In the genomic region with DNA sequence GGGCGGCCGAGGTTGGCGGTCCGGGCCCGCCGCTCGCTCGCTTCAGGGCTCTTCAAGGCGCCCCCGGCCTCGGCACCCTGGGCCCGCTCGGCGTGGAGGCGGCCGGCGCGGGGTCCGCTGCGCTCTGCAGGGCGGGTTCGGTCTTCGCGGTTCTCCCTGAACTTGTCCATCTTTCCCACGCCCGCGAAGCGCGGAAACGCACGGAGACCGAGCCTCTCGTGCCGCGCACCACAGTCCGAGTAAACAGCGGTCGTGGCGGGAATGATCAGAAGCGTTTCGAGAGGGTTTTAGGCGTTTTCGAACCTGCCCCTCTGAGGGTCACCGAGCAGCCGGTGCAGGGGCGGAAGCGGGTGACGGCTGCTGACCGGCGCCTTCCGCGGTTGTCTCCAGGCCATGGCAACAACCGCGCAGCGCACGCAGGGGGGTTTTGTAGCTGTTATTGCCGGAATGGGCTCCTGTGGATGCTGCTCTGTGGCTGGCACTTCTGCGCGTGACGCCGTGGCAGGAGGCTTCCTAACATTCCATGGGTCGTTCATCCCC, we compare ENCODE assay signal across 1 cellular context.
TF ChIP-seq lines count a peak whose summit lies in the region.

No MANE protein-coding gene starts in this region.

TF ChIP-seq in K562, 482 proteins besides CTCF, POLR2A, EP300 and RAD21 (continued from another document):
- TF ChIP-seq, protein P1, sequence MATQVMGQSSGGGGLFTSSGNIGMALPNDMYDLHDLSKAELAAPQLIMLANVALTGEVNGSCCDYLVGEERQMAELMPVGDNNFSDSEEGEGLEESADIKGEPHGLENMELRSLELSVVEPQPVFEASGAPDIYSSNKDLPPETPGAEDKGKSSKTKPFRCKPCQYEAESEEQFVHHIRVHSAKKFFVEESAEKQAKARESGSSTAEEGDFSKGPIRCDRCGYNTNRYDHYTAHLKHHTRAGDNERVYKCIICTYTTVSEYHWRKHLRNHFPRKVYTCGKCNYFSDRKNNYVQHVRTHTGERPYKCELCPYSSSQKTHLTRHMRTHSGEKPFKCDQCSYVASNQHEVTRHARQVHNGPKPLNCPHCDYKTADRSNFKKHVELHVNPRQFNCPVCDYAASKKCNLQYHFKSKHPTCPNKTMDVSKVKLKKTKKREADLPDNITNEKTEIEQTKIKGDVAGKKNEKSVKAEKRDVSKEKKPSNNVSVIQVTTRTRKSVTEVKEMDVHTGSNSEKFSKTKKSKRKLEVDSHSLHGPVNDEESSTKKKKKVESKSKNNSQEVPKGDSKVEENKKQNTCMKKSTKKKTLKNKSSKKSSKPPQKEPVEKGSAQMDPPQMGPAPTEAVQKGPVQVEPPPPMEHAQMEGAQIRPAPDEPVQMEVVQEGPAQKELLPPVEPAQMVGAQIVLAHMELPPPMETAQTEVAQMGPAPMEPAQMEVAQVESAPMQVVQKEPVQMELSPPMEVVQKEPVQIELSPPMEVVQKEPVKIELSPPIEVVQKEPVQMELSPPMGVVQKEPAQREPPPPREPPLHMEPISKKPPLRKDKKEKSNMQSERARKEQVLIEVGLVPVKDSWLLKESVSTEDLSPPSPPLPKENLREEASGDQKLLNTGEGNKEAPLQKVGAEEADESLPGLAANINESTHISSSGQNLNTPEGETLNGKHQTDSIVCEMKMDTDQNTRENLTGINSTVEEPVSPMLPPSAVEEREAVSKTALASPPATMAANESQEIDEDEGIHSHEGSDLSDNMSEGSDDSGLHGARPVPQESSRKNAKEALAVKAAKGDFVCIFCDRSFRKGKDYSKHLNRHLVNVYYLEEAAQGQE (CRISPR knock-in tag; IDR thresholded peaks at IDR 0.05; ENCODE audit: low read depth) = no peak; the same call in 1 of the 2 replicates
- TF ChIP-seq RBBP5 (IDR thresholded peaks at IDR 0.05; ENCODE audit: borderline replicate concordance, insufficient read depth, low read length, poor library complexity, severe bottlenecking) (peak; percentile 25), TOE1 (IDR thresholded peaks at IDR 0.05; ENCODE audit: borderline replicate concordance) (no peak), TOE1 (CRISPR knock-in tag; IDR thresholded peaks at IDR 0.05; ENCODE audit: borderline replicate concordance, low read depth) (peak; percentile 67; the same call in 1 of the 2 replicates), RFX1 (IDR thresholded peaks at IDR 0.05) (no peak), CEBPB (tag; IDR thresholded peaks at IDR 0.05) (no peak), SP2 (IDR thresholded peaks at IDR 0.05; ENCODE audit: extremely low read depth, low read depth, low read length, poor library complexity, severe bottlenecking) (no peak), RAD51 (IDR thresholded peaks at IDR 0.05; ENCODE audit: borderline replicate concordance, low read depth) (no peak), MTA3 (IDR thresholded peaks at IDR 0.05; ENCODE audit: borderline replicate concordance) (no peak), SRF (CRISPR knock-in tag; IDR thresholded peaks at IDR 0.05) (no peak), HDAC3 (IDR thresholded peaks at IDR 0.05; ENCODE audit: borderline replicate concordance, partially characterized antibody) (no peak), ZKSCAN8 (CRISPR knock-in tag; IDR thresholded peaks at IDR 0.05) (no peak), NR3C1 (CRISPR knock-in tag; IDR thresholded peaks at IDR 0.05) (no peak), ZNF79 (CRISPR knock-in tag; IDR thresholded peaks at IDR 0.05; ENCODE audit: low read depth) (no peak), ZNF75A (CRISPR knock-in tag; IDR thresholded peaks at IDR 0.05) (no peak), HEY1 (CRISPR knock-in tag; IDR thresholded peaks at IDR 0.05; ENCODE audit: borderline replicate concordance) (no peak), SIN3A (IDR thresholded peaks at IDR 0.05; ENCODE audit: borderline replicate concordance in 2 of 2, control insufficient read depth in 1 of 2, low read depth in 2 of 2, low read length in 2 of 2) (peak in 1 of 2 experiments; percentile 38; a peak in 1 of 4 replicates), SAFB (IDR thresholded peaks at IDR 0.05; ENCODE audit: borderline replicate concordance, low read depth, low read length) (no peak), NR2C1 (IDR thresholded peaks at IDR 0.05) (no peak), NR2C1 (tag; IDR thresholded peaks at IDR 0.05) (no peak), HDAC8 (tag; IDR thresholded peaks at IDR 0.05) (no peak), POU5F1 (IDR thresholded peaks at IDR 0.05; ENCODE audit: borderline replicate concordance, low read depth, low read length, partially characterized antibody) (no peak), E2F3 (CRISPR knock-in tag; IDR thresholded peaks at IDR 0.05) (no peak), LEF1 (IDR thresholded peaks at IDR 0.05) (no peak), ZNF507 (tag; conservative IDR thresholded peaks at IDR 0.05) (no peak), OTX1 (CRISPR knock-in tag; IDR thresholded peaks at IDR 0.05) (no peak), NCOR1 (IDR thresholded peaks at IDR 0.05) (no peak)
- TF ChIP-seq, protein P2, sequence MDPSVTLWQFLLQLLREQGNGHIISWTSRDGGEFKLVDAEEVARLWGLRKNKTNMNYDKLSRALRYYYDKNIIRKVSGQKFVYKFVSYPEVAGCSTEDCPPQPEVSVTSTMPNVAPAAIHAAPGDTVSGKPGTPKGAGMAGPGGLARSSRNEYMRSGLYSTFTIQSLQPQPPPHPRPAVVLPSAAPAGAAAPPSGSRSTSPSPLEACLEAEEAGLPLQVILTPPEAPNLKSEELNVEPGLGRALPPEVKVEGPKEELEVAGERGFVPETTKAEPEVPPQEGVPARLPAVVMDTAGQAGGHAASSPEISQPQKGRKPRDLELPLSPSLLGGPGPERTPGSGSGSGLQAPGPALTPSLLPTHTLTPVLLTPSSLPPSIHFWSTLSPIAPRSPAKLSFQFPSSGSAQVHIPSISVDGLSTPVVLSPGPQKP (CRISPR knock-in tag; IDR thresholded peaks at IDR 0.05) = no peak
- TF ChIP-seq, protein P3, sequence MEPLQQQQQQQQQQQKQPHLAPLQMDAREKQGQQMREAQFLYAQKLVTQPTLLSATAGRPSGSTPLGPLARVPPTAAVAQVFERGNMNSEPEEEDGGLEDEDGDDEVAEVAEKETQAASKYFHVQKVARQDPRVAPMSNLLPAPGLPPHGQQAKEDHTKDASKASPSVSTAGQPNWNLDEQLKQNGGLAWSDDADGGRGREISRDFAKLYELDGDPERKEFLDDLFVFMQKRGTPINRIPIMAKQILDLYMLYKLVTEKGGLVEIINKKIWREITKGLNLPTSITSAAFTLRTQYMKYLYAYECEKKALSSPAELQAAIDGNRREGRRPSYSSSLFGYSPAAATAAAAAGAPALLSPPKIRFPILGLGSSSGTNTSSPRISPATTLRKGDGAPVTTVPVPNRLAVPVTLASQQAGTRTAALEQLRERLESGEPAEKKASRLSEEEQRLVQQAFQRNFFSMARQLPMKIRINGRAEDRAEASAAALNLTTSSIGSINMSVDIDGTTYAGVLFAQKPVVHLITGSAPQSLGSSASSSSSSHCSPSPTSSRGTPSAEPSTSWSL (CRISPR knock-in tag; IDR thresholded peaks at IDR 0.05; ENCODE audit: borderline replicate concordance) = no peak
- TF ChIP-seq, protein P4, sequence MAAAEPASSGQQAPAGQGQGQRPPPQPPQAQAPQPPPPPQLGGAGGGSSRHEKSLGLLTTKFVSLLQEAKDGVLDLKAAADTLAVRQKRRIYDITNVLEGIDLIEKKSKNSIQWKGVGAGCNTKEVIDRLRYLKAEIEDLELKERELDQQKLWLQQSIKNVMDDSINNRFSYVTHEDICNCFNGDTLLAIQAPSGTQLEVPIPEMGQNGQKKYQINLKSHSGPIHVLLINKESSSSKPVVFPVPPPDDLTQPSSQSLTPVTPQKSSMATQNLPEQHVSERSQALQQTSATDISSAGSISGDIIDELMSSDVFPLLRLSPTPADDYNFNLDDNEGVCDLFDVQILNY (CRISPR knock-in tag; IDR thresholded peaks at IDR 0.05) = 0 out of 2 replicates have a peak, but pooled peaks have one; percentile 51
- TF ChIP-seq, protein P5, sequence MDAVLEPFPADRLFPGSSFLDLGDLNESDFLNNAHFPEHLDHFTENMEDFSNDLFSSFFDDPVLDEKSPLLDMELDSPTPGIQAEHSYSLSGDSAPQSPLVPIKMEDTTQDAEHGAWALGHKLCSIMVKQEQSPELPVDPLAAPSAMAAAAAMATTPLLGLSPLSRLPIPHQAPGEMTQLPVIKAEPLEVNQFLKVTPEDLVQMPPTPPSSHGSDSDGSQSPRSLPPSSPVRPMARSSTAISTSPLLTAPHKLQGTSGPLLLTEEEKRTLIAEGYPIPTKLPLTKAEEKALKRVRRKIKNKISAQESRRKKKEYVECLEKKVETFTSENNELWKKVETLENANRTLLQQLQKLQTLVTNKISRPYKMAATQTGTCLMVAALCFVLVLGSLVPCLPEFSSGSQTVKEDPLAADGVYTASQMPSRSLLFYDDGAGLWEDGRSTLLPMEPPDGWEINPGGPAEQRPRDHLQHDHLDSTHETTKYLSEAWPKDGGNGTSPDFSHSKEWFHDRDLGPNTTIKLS (IDR thresholded peaks at IDR 0.05; ENCODE audit: borderline replicate concordance, low read depth) = no peak
- TF ChIP-seq, protein P6, sequence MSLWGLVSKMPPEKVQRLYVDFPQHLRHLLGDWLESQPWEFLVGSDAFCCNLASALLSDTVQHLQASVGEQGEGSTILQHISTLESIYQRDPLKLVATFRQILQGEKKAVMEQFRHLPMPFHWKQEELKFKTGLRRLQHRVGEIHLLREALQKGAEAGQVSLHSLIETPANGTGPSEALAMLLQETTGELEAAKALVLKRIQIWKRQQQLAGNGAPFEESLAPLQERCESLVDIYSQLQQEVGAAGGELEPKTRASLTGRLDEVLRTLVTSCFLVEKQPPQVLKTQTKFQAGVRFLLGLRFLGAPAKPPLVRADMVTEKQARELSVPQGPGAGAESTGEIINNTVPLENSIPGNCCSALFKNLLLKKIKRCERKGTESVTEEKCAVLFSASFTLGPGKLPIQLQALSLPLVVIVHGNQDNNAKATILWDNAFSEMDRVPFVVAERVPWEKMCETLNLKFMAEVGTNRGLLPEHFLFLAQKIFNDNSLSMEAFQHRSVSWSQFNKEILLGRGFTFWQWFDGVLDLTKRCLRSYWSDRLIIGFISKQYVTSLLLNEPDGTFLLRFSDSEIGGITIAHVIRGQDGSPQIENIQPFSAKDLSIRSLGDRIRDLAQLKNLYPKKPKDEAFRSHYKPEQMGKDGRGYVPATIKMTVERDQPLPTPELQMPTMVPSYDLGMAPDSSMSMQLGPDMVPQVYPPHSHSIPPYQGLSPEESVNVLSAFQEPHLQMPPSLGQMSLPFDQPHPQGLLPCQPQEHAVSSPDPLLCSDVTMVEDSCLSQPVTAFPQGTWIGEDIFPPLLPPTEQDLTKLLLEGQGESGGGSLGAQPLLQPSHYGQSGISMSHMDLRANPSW (CRISPR knock-in tag; IDR thresholded peaks at IDR 0.05) = no peak
- TF ChIP-seq, protein P7, sequence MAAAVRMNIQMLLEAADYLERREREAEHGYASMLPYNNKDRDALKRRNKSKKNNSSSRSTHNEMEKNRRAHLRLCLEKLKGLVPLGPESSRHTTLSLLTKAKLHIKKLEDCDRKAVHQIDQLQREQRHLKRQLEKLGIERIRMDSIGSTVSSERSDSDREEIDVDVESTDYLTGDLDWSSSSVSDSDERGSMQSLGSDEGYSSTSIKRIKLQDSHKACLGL (CRISPR knock-in tag; IDR thresholded peaks at IDR 0.05; ENCODE audit: borderline replicate concordance, poor library complexity, severe bottlenecking) = no peak
- TF ChIP-seq, protein P8, sequence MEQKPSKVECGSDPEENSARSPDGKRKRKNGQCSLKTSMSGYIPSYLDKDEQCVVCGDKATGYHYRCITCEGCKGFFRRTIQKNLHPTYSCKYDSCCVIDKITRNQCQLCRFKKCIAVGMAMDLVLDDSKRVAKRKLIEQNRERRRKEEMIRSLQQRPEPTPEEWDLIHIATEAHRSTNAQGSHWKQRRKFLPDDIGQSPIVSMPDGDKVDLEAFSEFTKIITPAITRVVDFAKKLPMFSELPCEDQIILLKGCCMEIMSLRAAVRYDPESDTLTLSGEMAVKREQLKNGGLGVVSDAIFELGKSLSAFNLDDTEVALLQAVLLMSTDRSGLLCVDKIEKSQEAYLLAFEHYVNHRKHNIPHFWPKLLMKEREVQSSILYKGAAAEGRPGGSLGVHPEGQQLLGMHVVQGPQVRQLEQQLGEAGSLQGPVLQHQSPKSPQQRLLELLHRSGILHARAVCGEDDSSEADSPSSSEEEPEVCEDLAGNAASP (IDR thresholded peaks at IDR 0.05) = no peak
- TF ChIP-seq, protein P9, sequence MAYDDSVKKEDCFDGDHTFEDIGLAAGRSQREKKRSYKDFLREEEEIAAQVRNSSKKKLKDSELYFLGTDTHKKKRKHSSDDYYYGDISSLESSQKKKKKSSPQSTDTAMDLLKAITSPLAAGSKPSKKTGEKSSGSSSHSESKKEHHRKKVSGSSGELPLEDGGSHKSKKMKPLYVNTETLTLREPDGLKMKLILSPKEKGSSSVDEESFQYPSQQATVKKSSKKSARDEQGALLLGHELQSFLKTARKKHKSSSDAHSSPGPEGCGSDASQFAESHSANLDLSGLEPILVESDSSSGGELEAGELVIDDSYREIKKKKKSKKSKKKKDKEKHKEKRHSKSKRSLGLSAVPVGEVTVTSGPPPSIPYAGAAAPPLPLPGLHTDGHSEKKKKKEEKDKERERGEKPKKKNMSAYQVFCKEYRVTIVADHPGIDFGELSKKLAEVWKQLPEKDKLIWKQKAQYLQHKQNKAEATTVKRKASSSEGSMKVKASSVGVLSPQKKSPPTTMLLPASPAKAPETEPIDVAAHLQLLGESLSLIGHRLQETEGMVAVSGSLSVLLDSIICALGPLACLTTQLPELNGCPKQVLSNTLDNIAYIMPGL (CRISPR knock-in tag; IDR thresholded peaks at IDR 0.05) = 0 out of 2 replicates have a peak, but pooled peaks have one; percentile 17
- TF ChIP-seq, protein P10, sequence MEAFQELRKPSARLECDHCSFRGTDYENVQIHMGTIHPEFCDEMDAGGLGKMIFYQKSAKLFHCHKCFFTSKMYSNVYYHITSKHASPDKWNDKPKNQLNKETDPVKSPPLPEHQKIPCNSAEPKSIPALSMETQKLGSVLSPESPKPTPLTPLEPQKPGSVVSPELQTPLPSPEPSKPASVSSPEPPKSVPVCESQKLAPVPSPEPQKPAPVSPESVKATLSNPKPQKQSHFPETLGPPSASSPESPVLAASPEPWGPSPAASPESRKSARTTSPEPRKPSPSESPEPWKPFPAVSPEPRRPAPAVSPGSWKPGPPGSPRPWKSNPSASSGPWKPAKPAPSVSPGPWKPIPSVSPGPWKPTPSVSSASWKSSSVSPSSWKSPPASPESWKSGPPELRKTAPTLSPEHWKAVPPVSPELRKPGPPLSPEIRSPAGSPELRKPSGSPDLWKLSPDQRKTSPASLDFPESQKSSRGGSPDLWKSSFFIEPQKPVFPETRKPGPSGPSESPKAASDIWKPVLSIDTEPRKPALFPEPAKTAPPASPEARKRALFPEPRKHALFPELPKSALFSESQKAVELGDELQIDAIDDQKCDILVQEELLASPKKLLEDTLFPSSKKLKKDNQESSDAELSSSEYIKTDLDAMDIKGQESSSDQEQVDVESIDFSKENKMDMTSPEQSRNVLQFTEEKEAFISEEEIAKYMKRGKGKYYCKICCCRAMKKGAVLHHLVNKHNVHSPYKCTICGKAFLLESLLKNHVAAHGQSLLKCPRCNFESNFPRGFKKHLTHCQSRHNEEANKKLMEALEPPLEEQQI (IDR thresholded peaks at IDR 0.05) = no peak
